In genomic region chr20:58889334-58890072, GRCh38 we compare ENCODE assay signal across 8 cellular contexts. TPM values are rescaled to one million over a fixed set of nuclear protein-coding genes. Genes with fewer than 3 reads are reported as not detected.
DNase-seq lines count a peak whose midpoint lies in the region; ATAC-seq and TF ChIP-seq lines count a peak whose summit lies in the region.

No MANE protein-coding gene starts in this region.

- in situ Hi-C loops in GM13976 (cut with MboI; ENCODE audit: low sequenced_read_pairs, unreplicated experiment) = no loop called here

- H3K4me3 ChIP-seq in heart right ventricle = peak overlapping the region; percentile 37 to 92 (median 82)
- peak overlapping the region; percentile 55 to 91 (median 73) for H3K4me3 ChIP-seq in skin epidermis

- DNase-seq in NCI-H748 (lab: John Stamatoyannopoulos, UW; ENCODE audit: unreplicated experiment) = peak; percentile 37
- no peak for DNase-seq in NCI-H748 treated with DMSO at 0.1 percent for 48 hours (lab: John Stamatoyannopoulos, UW)
- no peak for DNase-seq in activated CD4-positive, alpha-beta memory T cell treated with anti-CD3 and anti-CD28 coated beads, Interleukin-2, amount 10 ng/mL, durations not matched to agents 7 days and 5 days
- DNase-seq in heart right ventricle = no peak
- DNase-seq in GM13976 (ENCODE audit: low spot score) = no peak

- WGBS in heart right ventricle, 2 donors = 43 to 57% methylated on average over 75 to 79 of the region's 79 CpGs

- peaks cover 0 to 10% (median 0%) of the 10 kb centered on the region in 11 donors for H3K9me3 ChIP-seq in heart right ventricle

- H3K4me1 ChIP-seq in heart right ventricle = peaks cover 3 to 25% (median 21%) of the 10 kb centered on the region in 9 donors

- H3K4me3 Mint-ChIP-seq in activated CD4-positive, alpha-beta memory T cell treated with anti-CD3 and anti-CD28 coated beads, Interleukin-2, amount 10 ng/mL, durations not matched to agents 7 days and 5 days = peak overlapping the region; percentile 93

- TF ChIP-seq CTCF in heart right ventricle (IDR thresholded peaks at IDR 0.05) = no peak
- TF ChIP-seq CTCF in GM13976 (IDR thresholded peaks at IDR 0.05; ENCODE audit: borderline replicate concordance, control extremely low read depth, extremely low read depth, insufficient read depth, missing control alignments) = no peak

- CTCF ChIA-PET in activated CD4-positive, alpha-beta memory T cell treated with anti-CD3 and anti-CD28 coated beads, Interleukin-2, amount 10 ng/mL, durations not matched to agents 7 days and 5 days (lab: Charles Lee) = interaction anchor here (1.2 kb wide), 1 partner anchor 18 kb away, joined by 3 read pairs; no protein-coding TSS in a partner anchor

- H3K36me3 Mint-ChIP-seq in activated CD4-positive, alpha-beta memory T cell treated with anti-CD3 and anti-CD28 coated beads, Interleukin-2, amount 10 ng/mL, durations not matched to agents 7 days and 5 days (ENCODE audit: low read depth) = peaks cover 13% of the 10 kb centered on the region

- H3K27ac Mint-ChIP-seq in activated CD4-positive, alpha-beta memory T cell treated with anti-CD3 and anti-CD28 coated beads, Interleukin-2, amount 10 ng/mL, durations not matched to agents 7 days and 5 days = peak overlapping the region; percentile 89

- intact Hi-C loops in heart right ventricle (cut with DNase I) = loop anchor here in 8 of 10 donors (2.0 to 10.0 kb wide), 7 partner anchors 91 to 333 kb away; partner anchors contain the start of genes ATP5F1E (in 7 of the 8), NELFCD (in 4 of the 8), PRELID3B (in 1 of the 8) and TUBB1 (in 1 of the 8)

- H3K36me3 ChIP-seq in heart right ventricle = no peaks in the 10 kb centered on the region

- ATAC-seq in heart right ventricle (no peak), GM21576 (IDR thresholded peaks at IDR 0.05; ENCODE audit: unreplicated experiment) (no peak), GM19455 (IDR thresholded peaks at IDR 0.05; ENCODE audit: unreplicated experiment) (no peak)

- no peaks in the 10 kb centered on the region for H3K27me3 Mint-ChIP-seq in activated CD4-positive, alpha-beta memory T cell treated with anti-CD3 and anti-CD28 coated beads, Interleukin-2, amount 10 ng/mL, durations not matched to agents 7 days and 5 days

- H3K27me3 ChIP-seq in heart right ventricle = no peaks in the 10 kb centered on the region

- H3K9me3 Mint-ChIP-seq in activated CD4-positive, alpha-beta memory T cell treated with anti-CD3 and anti-CD28 coated beads, Interleukin-2, amount 10 ng/mL, durations not matched to agents 7 days and 5 days = no peaks in the 10 kb centered on the region

- H3K27ac ChIP-seq in heart right ventricle (peak overlapping the region; percentile 90 to 100 (median 98)), skin epidermis (peak overlapping the region in 20 of 21 experiments; percentile 20 to 99 (median 90))

- POLR2A ChIA-PET in activated CD4-positive, alpha-beta memory T cell treated with anti-CD3 and anti-CD28 coated beads, Interleukin-2, amount 10 ng/mL, durations not matched to agents 7 days and 5 days (lab: Charles Lee) = interaction anchor here (0.8 to 2.4 kb wide), 22 partner anchors 8 to 1497 kb away, joined by 3 to 26 read pairs (median 5); partner anchors contain the start of genes ATP5F1E, PRELID3B, RAB22A and STX16

- peaks cover 31% of the 10 kb centered on the region for H3K4me1 Mint-ChIP-seq in activated CD4-positive, alpha-beta memory T cell treated with anti-CD3 and anti-CD28 coated beads, Interleukin-2, amount 10 ng/mL, durations not matched to agents 7 days and 5 days

RNA-seq across cellular contexts. Expression of gene GNAS, which starts 37.0 kb away (rescaled TPM):
- 100 to 1,000 TPM; 790 to 809 TPM for total RNA-seq in activated CD4-positive, alpha-beta memory T cell treated with anti-CD3 and anti-CD28 coated beads, Interleukin-2, amount 10 ng/mL, durations not matched to agents 7 days and 5 days
- total RNA-seq in heart right ventricle = 1,000 to 10,000 TPM; 1,348 to 2,208 (median 1,783) TPM
- polyA plus RNA-seq in heart right ventricle = 1,000 to 10,000 TPM; 1,614 to 5,181 TPM

RNA-seq across cellular contexts. Expression of gene GNAS-AS1, which starts 38.8 kb away (rescaled TPM):
- 1 to 10 TPM in 1 of 2 experiments, under 1 TPM in 1; 0.65 to 1.0 TPM for total RNA-seq in activated CD4-positive, alpha-beta memory T cell treated with anti-CD3 and anti-CD28 coated beads, Interleukin-2, amount 10 ng/mL, durations not matched to agents 7 days and 5 days
- 1 to 10 TPM in 1 of 10 donors, under 1 TPM in 9; 0.15 to 1.5 (median 0.41) TPM for total RNA-seq in heart right ventricle
- polyA plus RNA-seq in heart right ventricle = 1 to 10 TPM in 1 of 2 donors, under 1 TPM in 1; 0.06 to 1.1 TPM
